In the genomic region with DNA sequence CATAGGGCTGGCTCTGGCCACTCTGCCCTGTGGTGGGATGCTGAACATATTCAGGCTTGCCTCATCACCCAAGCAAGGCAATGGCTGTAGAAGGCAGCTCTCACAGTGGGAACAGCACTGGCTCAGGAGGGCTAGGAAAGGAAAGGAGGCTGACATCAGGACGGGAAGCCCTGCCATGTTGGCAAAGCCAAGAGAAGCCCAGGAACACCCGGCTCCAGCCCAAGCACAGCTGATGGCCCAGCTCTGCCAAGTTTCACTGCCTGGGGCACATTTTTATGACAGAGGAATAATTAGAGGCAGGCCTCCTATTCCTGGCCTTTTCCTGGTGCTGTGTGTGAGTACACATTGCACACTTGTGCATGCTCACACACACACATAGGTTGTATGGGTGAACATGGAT, we compare ENCODE assay signal across 27 cellular contexts.
DNase-seq lines count a peak whose midpoint lies in the region; ATAC-seq and TF ChIP-seq lines count a peak whose summit lies in the region.
"Had no signal": no experiment of that assay in that cellular context is flagged by ENCODE, and none has a peak within 500 bp of the region (broad histone marks: within the 10 kb centered on the region; RNA-seq: fewer than 3 reads in every experiment).

No MANE protein-coding gene starts in this region.

- peaks cover 8% of the 10 kb centered on the region for H3K4me1 ChIP-seq in endodermal cell (ENCODE audit: control insufficient read depth, insufficient read depth, low read length)
- H3K4me1 ChIP-seq in neuronal stem cell (ENCODE audit: control insufficient read depth in 2 of 2, insufficient read depth in 1 of 2, low read depth in 1 of 2, low read length in 2 of 2), result peaks cover 5 to 11% of the 10 kb centered on the region in 2 donors
- H3K4me1 ChIP-seq: adrenal gland, prostate gland, tibial nerve had no signal

- H2BK120ac ChIP-seq in neuronal stem cell (ENCODE audit: low read depth, low read length), result no peak overlapping the region

- no peak overlapping the region for H2BK15ac ChIP-seq in neuronal stem cell (ENCODE audit: low read length)

- H4K8ac ChIP-seq in neuronal stem cell (ENCODE audit: low read depth, low read length), result no peak overlapping the region

- no peak for TF ChIP-seq CTCF in endodermal cell (conservative IDR thresholded peaks at IDR 0.05)

- no peak overlapping the region for H4K91ac ChIP-seq in neuronal stem cell (ENCODE audit: low read depth, low read length, poor library complexity)

- H3K27me3 ChIP-seq in endodermal cell (ENCODE audit: control insufficient read depth, insufficient read depth, low read length, poor library complexity, severe bottlenecking) (no peaks in the 10 kb centered on the region), neuronal stem cell (ENCODE audit: control insufficient read depth in 3 of 3, insufficient read depth in 3 of 3, low read depth in 1 of 3, low read length in 3 of 3) (peaks cover 0 to 37% (median 17%) of the 10 kb centered on the region in 3 experiments)
- H3K27me3 ChIP-seq: adrenal gland, tibial nerve had no signal

- H3K27ac ChIP-seq in endodermal cell (ENCODE audit: low read depth, low read length), result no peak overlapping the region
- H3K27ac ChIP-seq in neuronal stem cell (replicated peaks; ENCODE audit: low read length), result no peak overlapping the region
- H3K27ac ChIP-seq: adrenal gland, prostate gland, tibial nerve had no signal

- peaks cover 28% of the 10 kb centered on the region for H3K27me3 Mint-ChIP-seq in endodermal cell (ENCODE audit: insufficient read depth)

- peaks cover 32% of the 10 kb centered on the region for H3K4me1 Mint-ChIP-seq in endodermal cell
- H3K4me1 Mint-ChIP-seq: B cell; CD8-positive, alpha-beta memory T cell; T-helper 17 cell had no signal

- H3K23ac ChIP-seq in neuronal stem cell (ENCODE audit: low read depth, low read length, poor library complexity), result no peak overlapping the region

- H3K4ac ChIP-seq in neuronal stem cell (ENCODE audit: low read length), result no peak overlapping the region

- no peak overlapping the region for H3K4me3 Mint-ChIP-seq in endodermal cell
- H3K4me3 Mint-ChIP-seq: activated CD4-positive, alpha-beta memory T cell treated with anti-CD3 and anti-CD28 coated beads for 36 hours; activated T-cell treated with anti-CD3 and anti-CD28 coated beads, Interleukin-2, amount 50 U/mL, for 72 hours; B cell; CD8-positive, alpha-beta memory T cell; H9; naive thymus-derived CD4-positive, alpha-beta T cell; T-helper 17 cell had no signal

- H3K36me3 Mint-ChIP-seq in endodermal cell (ENCODE audit: low read depth), result no peaks in the 10 kb centered on the region
- H3K36me3 Mint-ChIP-seq: activated CD4-positive, alpha-beta memory T cell treated with anti-CD3 and anti-CD28 coated beads for 36 hours; CD8-positive, alpha-beta memory T cell; naive thymus-derived CD4-positive, alpha-beta T cell had no signal

- H2BK12ac ChIP-seq in neuronal stem cell (ENCODE audit: low read length), result no peak overlapping the region

- no peaks in the 10 kb centered on the region for H3K9me3 ChIP-seq in endodermal cell (ENCODE audit: control insufficient read depth, low read length)
- H3K9me3 ChIP-seq in neuronal stem cell (replicated peaks in 1 of 2; ENCODE audit: control insufficient read depth in 2 of 2, insufficient read depth in 1 of 2, low read depth in 1 of 2, low read length in 2 of 2), result no peaks in the 10 kb centered on the region
- H3K9me3 ChIP-seq: adrenal gland, prostate gland, tibial nerve had no signal

- no peak overlapping the region for H3K14ac ChIP-seq in neuronal stem cell (ENCODE audit: low read length)

- no peak overlapping the region for H2AFZ ChIP-seq in neuronal stem cell (ENCODE audit: low read length)

- H3K4me2 ChIP-seq in neuronal stem cell (ENCODE audit: insufficient read depth, low read length, poor library complexity, severe bottlenecking), result no peak overlapping the region

- ATAC-seq in Right ventricle myocardium superior (ENCODE audit: poor library complexity) (peak; percentile 79), HG03460 (IDR thresholded peaks at IDR 0.05; ENCODE audit: unreplicated experiment) (no peak)
- ATAC-seq: activated T-cell treated with anti-CD3 and anti-CD28 coated beads, Interleukin-2, amount 50 U/mL, for 72 hours; HepG2; naive thymus-derived CD4-positive, alpha-beta T cell; T-helper 17 cell had no signal

- no peak overlapping the region for H3K27ac Mint-ChIP-seq in endodermal cell
- H3K27ac Mint-ChIP-seq: activated CD4-positive, alpha-beta memory T cell treated with anti-CD3 and anti-CD28 coated beads for 36 hours; activated T-cell treated with anti-CD3 and anti-CD28 coated beads, Interleukin-2, amount 50 U/mL, for 72 hours; B cell; CD8-positive, alpha-beta memory T cell; H9; naive thymus-derived CD4-positive, alpha-beta T cell; T-helper 17 cell had no signal

- intact Hi-C loops in Right ventricle myocardium superior (cut with DNase I), result loop anchor here (10.0 kb wide), 1 partner anchor 197 kb away; no protein-coding TSS in a partner anchor
- intact Hi-C loops in cardiac septum (cut with DNase I), result no loop called here

- H3K9me3 Mint-ChIP-seq in endodermal cell, result peaks cover 5% of the 10 kb centered on the region
- H3K9me3 Mint-ChIP-seq: activated CD4-positive, alpha-beta memory T cell treated with anti-CD3 and anti-CD28 coated beads for 36 hours; activated T-cell treated with anti-CD3 and anti-CD28 coated beads, Interleukin-2, amount 50 U/mL, for 72 hours; CD8-positive, alpha-beta memory T cell had no signal

- H3K79me1 ChIP-seq in neuronal stem cell (ENCODE audit: low read depth, low read length), result no peaks in the 10 kb centered on the region

- no peak overlapping the region for H2BK5ac ChIP-seq in neuronal stem cell (ENCODE audit: low read length)

- no peak overlapping the region for H3K9ac ChIP-seq in endodermal cell (ENCODE audit: extremely low read depth, low read length, poor library complexity, severe bottlenecking)
- no peak overlapping the region for H3K9ac ChIP-seq in neuronal stem cell (ENCODE audit: low read depth, low read length, poor library complexity)

- H3K4me3 ChIP-seq in endodermal cell (ENCODE audit: low read length) (no peak overlapping the region), neuronal stem cell (ENCODE audit: low read length in 2 of 2) (no peak overlapping the region)
- H3K4me3 ChIP-seq: adrenal gland, prostate gland, tibial nerve had no signal

- H2AK5ac ChIP-seq in neuronal stem cell (ENCODE audit: low read depth, low read length), result peak overlapping the region; percentile 7

- no peak overlapping the region for H3K18ac ChIP-seq in neuronal stem cell (ENCODE audit: low read length)

- no peak for DNase-seq in Right ventricle myocardium superior
- no peak for DNase-seq in cardiac septum (ENCODE audit: low spot score)
- peak; percentile 37 for DNase-seq in NCI-H1694 treated with DMSO at 0.1 percent for 48 hours (lab: John Stamatoyannopoulos, UW)
- peak; percentile 29 for DNase-seq in endodermal cell
- DNase-seq in neuronal stem cell (ENCODE audit: low spot score), result no peak
- DNase-seq in activated naive CD4-positive, alpha-beta T cell (lab: John Stamatoyannopoulos, UW), result no peak
- DNase-seq in activated naive CD4-positive, alpha-beta T cell treated with Interleukin-2 at 50 U/mL for 16 hours, result no peak
- DNase-seq: activated CD4-positive, alpha-beta memory T cell treated with anti-CD3 and anti-CD28 coated beads for 36 hours; activated CD4-positive, CD25-positive, alpha-beta regulatory T cell treated with anti-CD3 and anti-CD28 coated beads, Interleukin-2, amount 50 U/mL, for 72 hours; activated T-cell treated with anti-CD3 and anti-CD28 coated beads, Interleukin-2, amount 50 U/mL, for 72 hours; adrenal gland; CD8-positive, alpha-beta memory T cell; cerebellar nuclear complex; DMS153; H9; naive thymus-derived CD4-positive, alpha-beta T cell; NCI-H1417 treated with DMSO at 0.1 percent for 48 hours; NCI-H2081 treated with DMSO at 0.1 percent for 48 hours; NCI-H2227 treated with DMSO at 0.1 percent for 48 hours; NCI-H82; stimulated activated CD4-positive, alpha-beta T cell treated with anti-CD3 and anti-CD28 coated beads, Interleukin-4, amount 100 ng/mL, for 24 hours; T-helper 17 cell had no signal

- WGBS in endodermal cell (ENCODE audit: insufficient coverage in 1 of 2, insufficient read length in 1 of 2), 2 experiments, result 93 to 100% methylated on average over 1 to 2 of the region's 2 CpGs
- WGBS in neuronal stem cell (ENCODE audit: extremely low coverage in 2 of 2, insufficient read length in 2 of 2, insufficient replicate concordance in 1 of 2), 2 donors, result no CpG with 5 or more reads among the region's 2 CpGs

- H3K36me3 ChIP-seq in endodermal cell (ENCODE audit: control insufficient read depth, insufficient read depth, low read length), result no peaks in the 10 kb centered on the region
- H3K36me3 ChIP-seq in neuronal stem cell (replicated peaks in 1 of 2; ENCODE audit: control insufficient read depth in 2 of 2, insufficient read depth in 2 of 2, low read length in 2 of 2), result no peaks in the 10 kb centered on the region
- H3K36me3 ChIP-seq: adrenal gland, prostate gland, tibial nerve had no signal

Comparison
In these comparisons a context has a peak if more than half of its experiments do, and no peak if none do; other contexts are left out.
1. DNase-seq: peak in NCI-H1694 treated with DMSO at 0.1 percent for 48 hours (single experiment) and endodermal cell (single experiment); none in Right ventricle myocardium superior (single experiment), cardiac septum (single experiment), neuronal stem cell (single experiment), activated naive CD4-positive, alpha-beta T cell (0 of 4) and activated naive CD4-positive, alpha-beta T cell treated with Interleukin-2 at 50 U/mL for 16 hours (single experiment).